1 cellular context compared by ENCODE assay signal in genomic region chr22:37201066-37201820, GRCh38.
TF ChIP-seq lines count a peak whose summit lies in the region.

No MANE protein-coding gene starts in this region.

TF ChIP-seq in A549, 52 proteins besides CTCF, POLR2A, EP300 and RAD21:
- TF ChIP-seq RFX5 (IDR thresholded peaks at IDR 0.05) (no peak), CHD2 (IDR thresholded peaks at IDR 0.05; ENCODE audit: low read length, partially characterized antibody) (no peak), ZSCAN20 (CRISPR knock-in tag; IDR thresholded peaks at IDR 0.05) (no peak), KDM1A (IDR thresholded peaks at IDR 0.05; ENCODE audit: low read depth) (no peak), FOXS1 (CRISPR knock-in tag; IDR thresholded peaks at IDR 0.05) (no peak), HEYL (CRISPR knock-in tag; IDR thresholded peaks at IDR 0.05) (no peak), JUN (IDR thresholded peaks at IDR 0.05) (no peak), JUNB (IDR thresholded peaks at IDR 0.05) (no peak), ZFP36 (IDR thresholded peaks at IDR 0.05; ENCODE audit: borderline replicate concordance, partially characterized antibody) (no peak), MAZ (IDR thresholded peaks at IDR 0.05; ENCODE audit: borderline replicate concordance, low read depth, low read length) (no peak), CBX8 (IDR thresholded peaks at IDR 0.05) (no peak), KDM5A (IDR thresholded peaks at IDR 0.05) (no peak), HOXB13 (CRISPR knock-in tag; IDR thresholded peaks at IDR 0.05; ENCODE audit: low read depth) (no peak), BCL3 (IDR thresholded peaks at IDR 0.05) (no peak)
